12 cellular contexts compared by ENCODE assay signal in the genomic region with DNA sequence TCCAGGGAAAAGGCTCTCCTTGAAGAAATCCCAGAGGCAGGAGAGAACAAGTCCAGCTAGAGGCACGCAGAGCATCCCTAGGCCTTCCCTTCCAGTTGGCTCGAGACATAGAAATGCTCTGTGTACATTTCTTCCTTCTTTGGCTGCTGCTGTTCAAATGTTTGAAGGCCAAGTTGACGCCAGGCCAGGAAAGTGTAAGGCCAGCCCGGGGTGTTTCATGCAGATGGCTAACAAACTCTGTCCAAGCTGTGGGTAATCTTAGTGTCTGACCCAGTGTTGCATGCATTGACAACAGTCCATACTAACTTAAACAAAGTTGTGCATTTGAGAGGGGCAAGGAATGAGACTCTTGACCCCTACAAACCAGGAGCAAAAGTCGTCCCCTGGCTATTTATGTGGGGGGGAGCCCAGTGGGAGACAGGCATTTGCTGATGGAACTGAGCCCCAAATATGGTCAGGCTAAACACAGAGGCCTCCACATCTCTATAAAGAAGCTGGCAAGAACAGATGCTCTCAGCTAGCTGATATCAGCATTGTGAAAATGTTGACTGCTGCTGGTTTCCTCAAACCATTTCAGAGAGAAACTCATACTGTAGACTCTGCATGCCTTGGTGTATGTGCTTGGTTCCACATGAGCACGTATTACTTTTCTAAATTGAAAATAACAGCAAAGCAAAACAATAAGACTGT.
DNase-seq lines count a peak whose midpoint lies in the region; ATAC-seq and TF ChIP-seq lines count a peak whose summit lies in the region.
"Had no signal": no experiment of that assay in that cellular context is flagged by ENCODE, and none has a peak within 500 bp of the region (broad histone marks: within the 10 kb centered on the region; RNA-seq: fewer than 3 reads in every experiment).

No MANE protein-coding gene starts in this region.

- no peak overlapping the region for H3K4me3 ChIP-seq in AG10803 (ENCODE audit: low read length)
- no peak overlapping the region for H3K4me3 ChIP-seq in body of pancreas
- no peak overlapping the region for H3K4me3 ChIP-seq in left ventricle myocardium inferior
- no peak overlapping the region for H3K4me3 ChIP-seq in prostate gland
- H3K4me3 ChIP-seq: BLaER1 had no signal

- no peaks in the 10 kb centered on the region for H3K36me3 ChIP-seq in body of pancreas (replicated peaks in 1 of 2; ENCODE audit: insufficient read depth in 1 of 2, low read depth in 2 of 2)
- H3K36me3 ChIP-seq in left ventricle myocardium inferior, result peaks cover 36% of the 10 kb centered on the region
- H3K36me3 ChIP-seq in prostate gland, result no peaks in the 10 kb centered on the region
- H3K36me3 ChIP-seq: BLaER1 had no signal

- H3K9me3 Mint-ChIP-seq in immature natural killer cell, result peaks cover 0 to 5% (median 2%) of the 10 kb centered on the region in 6 donors

- intact Hi-C loops in body of pancreas (cut with DNase I), result no loop called here
- intact Hi-C loops in left ventricle myocardium inferior (cut with micrococcal nuclease), result no loop called here
- intact Hi-C loops in prostate gland (cut with DNase I), result loop anchor here (5.0 kb wide), 2 partner anchors 64 to 119 kb away; no protein-coding TSS in a partner anchor

- H3K4me1 ChIP-seq in body of pancreas, result no peaks in the 10 kb centered on the region
- H3K4me1 ChIP-seq in left ventricle myocardium inferior, result peaks cover 21% of the 10 kb centered on the region
- peaks cover 15% of the 10 kb centered on the region for H3K4me1 ChIP-seq in prostate gland (replicated peaks)
- H3K4me1 ChIP-seq: BLaER1 had no signal

- DNase-seq in AG10803 (ENCODE audit: low read depth) (peak; percentile 73), body of pancreas (peak; percentile 22 to 55 (median 52)), left ventricle myocardium inferior (peak; percentile 65), prostate gland (ENCODE audit: low spot score) (peak; percentile 86), NCI-H524 (lab: John Stamatoyannopoulos, UW) (no peak), kidney glomerular epithelial cell (lab: John Stamatoyannopoulos, UW) (no peak), immature natural killer cell (no peak)
- DNase-seq: NCI-H345, trophoblast cell had no signal

- peaks cover 0 to 3% (median 0%) of the 10 kb centered on the region in 3 donors for H3K36me3 Mint-ChIP-seq in immature natural killer cell

- peak; percentile 45 for ATAC-seq in body of pancreas
- no peak for ATAC-seq in HG03175 (IDR thresholded peaks at IDR 0.05; ENCODE audit: unreplicated experiment)

- H3K4me3 Mint-ChIP-seq in immature natural killer cell, result no peak overlapping the region

- H3K27me3 ChIP-seq in body of pancreas, result no peaks in the 10 kb centered on the region
- no peaks in the 10 kb centered on the region for H3K27me3 ChIP-seq in left ventricle myocardium inferior (ENCODE audit: low read depth)
- H3K27me3 ChIP-seq in prostate gland (replicated peaks; ENCODE audit: insufficient read depth), result no peaks in the 10 kb centered on the region
- H3K27me3 ChIP-seq: BLaER1 had no signal

- no peak overlapping the region for H3K27ac Mint-ChIP-seq in immature natural killer cell

- 29 to 30% methylated on average over 6 of the region's 6 CpGs for WGBS in body of pancreas, 2 donors
- WGBS in prostate gland, result 18% methylated on average over 6 of the region's 6 CpGs

- peaks cover 0 to 1% (median 0%) of the 10 kb centered on the region in 3 donors for H3K27me3 Mint-ChIP-seq in immature natural killer cell (ENCODE audit: low read depth in 3 of 3)

- no peak for TF ChIP-seq CTCF in AG10803 (conservative IDR thresholded peaks at IDR 0.05; ENCODE audit: low read length)
- no peak for TF ChIP-seq CTCF in body of pancreas (IDR thresholded peaks at IDR 0.05)
- no peak for TF ChIP-seq CTCF in left ventricle myocardium inferior (IDR thresholded peaks at IDR 0.05; ENCODE audit: borderline replicate concordance)
- no peak for TF ChIP-seq CTCF in prostate gland (IDR thresholded peaks at IDR 0.05)

- H3K9me3 ChIP-seq in body of pancreas, result no peaks in the 10 kb centered on the region
- no peaks in the 10 kb centered on the region for H3K9me3 ChIP-seq in left ventricle myocardium inferior (replicated peaks)
- H3K9me3 ChIP-seq in prostate gland, result no peaks in the 10 kb centered on the region
- H3K9me3 ChIP-seq: BLaER1 had no signal

- H3K27ac ChIP-seq in body of pancreas, result no peak overlapping the region
- peak overlapping the region; percentile 42 for H3K27ac ChIP-seq in left ventricle myocardium inferior (replicated peaks)
- H3K27ac ChIP-seq in prostate gland, result peak overlapping the region; percentile 31
- H3K27ac ChIP-seq: BLaER1, epithelial cell of prostate had no signal

- H3K4me1 Mint-ChIP-seq in immature natural killer cell, result no peaks in the 10 kb centered on the region

- TF ChIP-seq POLR2A in body of pancreas (IDR thresholded peaks at IDR 0.05) (no peak), prostate gland (IDR thresholded peaks at IDR 0.05) (no peak)

Comparison
In these comparisons a context has a peak if more than half of its experiments do, and no peak if none do; other contexts are left out.
1. DNase-seq: peak in AG10803 (single experiment), body of pancreas (4 of 4), left ventricle myocardium inferior (single experiment) and prostate gland (single experiment); none in NCI-H524 (0 of 2), kidney glomerular epithelial cell (single experiment) and immature natural killer cell (0 of 3).
2. H3K27ac ChIP-seq: peak in left ventricle myocardium inferior (single experiment) and prostate gland (2 of 2); none in body of pancreas (0 of 4).